ENCODE assay signal across 22 cellular contexts in genomic region chr19:18913466-18913865, GRCh38. TPM values are rescaled to one million over a fixed set of nuclear protein-coding genes. Genes with fewer than 3 reads are reported as not detected.
"Had no signal": no experiment of that assay in that cellular context is flagged by ENCODE, and none has a peak within 500 bp of the region (broad histone marks: within the 10 kb centered on the region; RNA-seq: fewer than 3 reads in every experiment).

No MANE protein-coding gene starts in this region.

- H3K4me1 ChIP-seq: SJCRH30 had no signal

- H3K9me3 ChIP-seq: MG63, SJCRH30 had no signal

- DNase-seq: IMR-90, Karpas-422, KG1, MG63, NCI-H1092 treated with DMSO at 0.1 percent for 48 hours, NCI-H1436, NCI-H187, NCI-H2029, NCI-H2081 treated with DMSO at 0.1 percent for 48 hours, NCI-H2171, NCI-H226, NCI-H446, NCI-H510A, NCI-H524 treated with DMSO at 0.1 percent for 48 hours, NCI-H69, NCI-H774, RPMI8226, SHP77, SJCRH30 had no signal

- H3K4me3 ChIP-seq: MG63, SJCRH30 had no signal

- H3K27ac ChIP-seq: SJCRH30 had no signal

- ATAC-seq: SK-N-SH treated with all-trans-retinoic acid at 6 μM for 48 hours had no signal

- H3K27me3 ChIP-seq: MG63, SJCRH30 had no signal

- FAIRE-seq: RCC 7860 had no signal

RNA-seq across cellular contexts. Expression of gene CERS1, which starts 17.5 kb away (rescaled TPM):
- total RNA-seq: HT-29 had no signal
